ENCODE assay signal across 1 cellular context in genomic region chr17:14737984-14738651, GRCh38.
TF ChIP-seq lines count a peak whose summit lies in the region.

No MANE protein-coding gene starts in this region.

TF ChIP-seq in HepG2, 621 proteins besides CTCF, POLR2A, EP300 and RAD21 (continued from another document and continues in another):
- TF ChIP-seq ZHX2 (IDR thresholded peaks at IDR 0.05; ENCODE audit: low read depth) (no peak), ZHX2 (CRISPR knock-in tag; IDR thresholded peaks at IDR 0.05; ENCODE audit: borderline replicate concordance) (no peak), POGZ (CRISPR knock-in tag; IDR thresholded peaks at IDR 0.05) (peak; percentile 72), CCAR2 (optimal IDR thresholded peaks at IDR 0.05; ENCODE audit: low read depth, low read length) (no peak), GABPB1 (CRISPR knock-in tag; IDR thresholded peaks at IDR 0.05) (peak; percentile 57), STAT6 (CRISPR knock-in tag; IDR thresholded peaks at IDR 0.05; ENCODE audit: borderline replicate concordance) (peak; percentile 61; the same call in 1 of the 2 replicates), MED1 (CRISPR knock-in tag; IDR thresholded peaks at IDR 0.05) (peak; percentile 81), MIER3 (CRISPR knock-in tag; IDR thresholded peaks at IDR 0.05; ENCODE audit: borderline replicate concordance) (peak; percentile 80; the same call in 1 of the 2 replicates), ASH2L (IDR thresholded peaks at IDR 0.05; ENCODE audit: insufficient read length, low read depth, low read length) (peak; percentile 81), NCOR1 (IDR thresholded peaks at IDR 0.05; ENCODE audit: borderline replicate concordance, low read length) (peak; percentile 66; the same call in 1 of the 2 replicates), ZNF609 (CRISPR knock-in tag; IDR thresholded peaks at IDR 0.05; ENCODE audit: borderline replicate concordance) (peak; percentile 75; the same call in 1 of the 2 replicates), PBX2 (CRISPR knock-in tag; IDR thresholded peaks at IDR 0.05) (peak; percentile 15; the same call in 1 of the 2 replicates), SIX1 (CRISPR knock-in tag; IDR thresholded peaks at IDR 0.05; ENCODE audit: borderline replicate concordance) (peak; percentile 69; the same call in 1 of the 2 replicates), KLF16 (CRISPR knock-in tag; IDR thresholded peaks at IDR 0.05) (0 out of 4 replicates have a peak, but pooled peaks of 1 of the 2 experiments have one; percentile 34), MATR3 (CRISPR knock-in tag; IDR thresholded peaks at IDR 0.05) (no peak), RXRA (CRISPR knock-in tag; IDR thresholded peaks at IDR 0.05) (peak; percentile 70), MXD4 (CRISPR knock-in tag; IDR thresholded peaks at IDR 0.05) (peak; percentile 72), ZNF768 (CRISPR knock-in tag; IDR thresholded peaks at IDR 0.05) (no peak; the same call in 1 of the 2 replicates), MLXIP (CRISPR knock-in tag; IDR thresholded peaks at IDR 0.05; ENCODE audit: borderline replicate concordance) (no peak), GATAD2A (CRISPR knock-in tag; IDR thresholded peaks at IDR 0.05) (peak; percentile 92), ZNF18 (CRISPR knock-in tag; IDR thresholded peaks at IDR 0.05; ENCODE audit: insufficient replicate concordance) (peak; percentile 19), GRHL1 (CRISPR knock-in tag; conservative IDR thresholded peaks at IDR 0.05) (no peak), NFKBIZ (CRISPR knock-in tag; IDR thresholded peaks at IDR 0.05) (0 out of 2 replicates have a peak, but pooled peaks have one; percentile 39), KMT2B (CRISPR knock-in tag; IDR thresholded peaks at IDR 0.05) (peak; percentile 21; the same call in 1 of the 2 replicates), ZNF20 (CRISPR knock-in tag; IDR thresholded peaks at IDR 0.05) (no peak), MTA1 (CRISPR knock-in tag; IDR thresholded peaks at IDR 0.05; ENCODE audit: borderline replicate concordance) (peak; percentile 69; the same call in 1 of the 2 replicates), ARNTL (CRISPR knock-in tag; IDR thresholded peaks at IDR 0.05) (peak; percentile 73; the same call in 1 of the 2 replicates), CBX5 (CRISPR knock-in tag; IDR thresholded peaks at IDR 0.05; ENCODE audit: borderline replicate concordance) (peak; percentile 48; the same call in 1 of the 2 replicates), HNRNPUL1 (IDR thresholded peaks at IDR 0.05; ENCODE audit: low read depth, low read length) (no peak), ZNF331 (CRISPR knock-in tag; IDR thresholded peaks at IDR 0.05) (peak; percentile 68; the same call in 1 of the 2 replicates), ARHGAP35 (CRISPR knock-in tag; IDR thresholded peaks at IDR 0.05; ENCODE audit: borderline replicate concordance) (no peak), ZNF572 (CRISPR knock-in tag; IDR thresholded peaks at IDR 0.05) (no peak), SALL2 (CRISPR knock-in tag; IDR thresholded peaks at IDR 0.05) (peak; percentile 47; the same call in 1 of the 2 replicates)
